Comparison of ENCODE assay signal across 26 cellular contexts in the genomic region with DNA sequence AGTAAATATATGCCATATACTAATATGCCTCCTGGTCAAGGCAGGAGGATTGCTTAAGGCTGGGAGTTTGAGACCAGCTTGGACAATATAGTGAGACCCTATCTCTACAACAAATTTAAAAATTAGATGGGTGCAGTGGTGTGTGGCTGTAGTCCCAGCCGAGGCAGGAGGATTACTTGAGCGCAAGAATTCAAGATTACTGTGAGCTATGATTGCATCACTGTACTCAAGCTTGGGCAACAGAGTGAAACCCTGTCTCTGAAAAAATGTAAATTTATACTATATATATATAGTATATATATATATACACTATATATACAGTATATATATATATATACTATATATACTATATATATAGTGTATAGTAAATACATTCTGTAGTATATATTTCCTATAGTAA. TPM values are rescaled to one million over a fixed set of nuclear protein-coding genes. Genes with fewer than 3 reads are reported as not detected.
"Had no signal": no experiment of that assay in that cellular context is flagged by ENCODE, and none has a peak within 500 bp of the region (broad histone marks: within the 10 kb centered on the region; RNA-seq: fewer than 3 reads in every experiment).

No MANE protein-coding gene starts in this region.

- ATAC-seq: effector memory CD8-positive, alpha-beta T cell; heart right ventricle; left ventricle myocardium superior; lower lobe of right lung; naive thymus-derived CD8-positive, alpha-beta T cell; psoas muscle; right cardiac atrium; stimulated activated naive B cell treated with anti-CD40 and anti-IgM and Interleukin-4, amounts not matched to agents 10 μg/mL and 1 μg/mL and 100 μg/mL, for 72 hours; upper lobe of right lung had no signal

- H3K27me3 ChIP-seq: upper lobe of right lung, uterus had no signal

- DNase-seq: effector memory CD8-positive, alpha-beta T cell; erythroblast; esophagus squamous epithelium; foreskin melanocyte; glutamatergic neuron; heart right ventricle; hippocampal formation; islet precursor cell; left ventricle myocardium superior; lower lobe of right lung; naive thymus-derived CD8-positive, alpha-beta T cell; nephron progenitor cell; nucleus accumbens; posterior cingulate gyrus; psoas muscle; right cardiac atrium; spleen; stimulated activated CD4-positive, alpha-beta T cell treated with anti-CD3 and anti-CD28 coated beads, Interleukin-2, amount 100 ng/mL, for 48 hours; stimulated activated naive B cell treated with anti-CD40 and anti-IgM and Interleukin-4, amounts not matched to agents 10 μg/mL and 1 μg/mL and 100 μg/mL, for 72 hours; transverse colon; upper lobe of right lung; uterus had no signal

- H3K27ac ChIP-seq: coronary artery, esophagus squamous epithelium, heart right ventricle, lower lobe of right lung, psoas muscle, skin epidermis, spleen, suprapubic skin, transverse colon, upper lobe of right lung had no signal

- H3K9me3 ChIP-seq: esophagus squamous epithelium, heart right ventricle, lower lobe of right lung, psoas muscle, spleen, suprapubic skin, transverse colon, upper lobe of right lung, uterus had no signal

- H3K4me1 ChIP-seq: psoas muscle had no signal

- H3K36me3 ChIP-seq: esophagus squamous epithelium, lower lobe of right lung, spleen, suprapubic skin, transverse colon, upper lobe of right lung, uterus had no signal

- H3K4me3 ChIP-seq: coronary artery, esophagus squamous epithelium, heart right ventricle, lower lobe of right lung, psoas muscle, skin epidermis, spleen, suprapubic skin, transverse colon, upper lobe of right lung, uterus had no signal

RNA-seq across cellular contexts. Expression of a gene that starts 46.5 kb away (rescaled TPM):
- total RNA-seq: naive thymus-derived CD8-positive, alpha-beta T cell; osteocyte had no signal
- polyA plus RNA-seq: naive thymus-derived CD8-positive, alpha-beta T cell had no signal
